Comparison of ENCODE assay signal across 17 cellular contexts in the genomic region with DNA sequence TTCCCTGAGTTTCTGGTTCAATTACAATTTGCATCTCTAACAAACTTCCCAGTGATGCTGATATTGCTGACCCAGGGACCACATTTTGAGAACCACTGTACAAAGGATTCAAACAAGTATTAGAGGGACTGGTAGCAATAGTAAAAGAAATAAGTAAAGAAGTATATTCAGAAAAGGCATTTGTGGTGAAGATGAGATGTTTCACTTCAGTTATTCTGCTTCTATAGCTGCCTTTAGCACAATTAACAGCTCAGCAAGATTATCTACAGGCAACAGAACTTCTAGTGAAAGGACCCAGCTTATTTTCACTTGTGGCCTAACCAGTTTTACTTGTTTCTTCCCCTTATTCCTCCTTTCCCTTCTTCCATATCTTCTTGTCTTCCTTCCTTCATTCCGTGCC.
"Had no signal": no experiment of that assay in that cellular context is flagged by ENCODE, and none has a peak within 500 bp of the region (broad histone marks: within the 10 kb centered on the region; RNA-seq: fewer than 3 reads in every experiment).

No MANE protein-coding gene starts in this region.

- ATAC-seq: activated CD8-positive, alpha-beta memory T cell treated with anti-CD3 and anti-CD28 coated beads, Interleukin-2, amount 10 ng/mL, durations not matched to agents 7 days and 5 days; esophagus mucosa; heart right ventricle; stimulated activated naive CD8-positive, alpha-beta T cell treated with anti-CD3 and anti-CD28 coated beads, Interleukin-15, Interleukin-2, amounts not matched to agents 100 U/mL and 50 U/mL, for 24 hours had no signal

- H3K4me3 ChIP-seq: heart right ventricle, left ventricle myocardium inferior, prostate gland, right atrium auricular region, tibial nerve had no signal

- DNase-seq: activated B cell treated with CpG ODN at 0.5 μM for 24 hours; activated CD4-positive, alpha-beta memory T cell treated with anti-CD3 and anti-CD28 coated beads, Interleukin-2, amount 10 ng/mL, durations not matched to agents 7 days and 5 days; activated CD4-positive, alpha-beta T cell treated with anti-CD3 and anti-CD28 coated beads for 4 hours; activated CD8-positive, alpha-beta memory T cell treated with anti-CD3 and anti-CD28 coated beads, Interleukin-2, amount 10 ng/mL, durations not matched to agents 7 days and 5 days; activated naive CD8-positive, alpha-beta T cell treated with anti-CD3 and anti-CD28 coated beads for 36 hours; amniotic stem cell; caudate nucleus; heart right ventricle; immature natural killer cell; kidney glomerular epithelial cell; left ventricle myocardium inferior; stimulated activated naive CD8-positive, alpha-beta T cell treated with anti-CD3 and anti-CD28 coated beads, Interleukin-15, Interleukin-2, amounts not matched to agents 100 U/mL and 50 U/mL, for 24 hours; substantia nigra had no signal
